ENCODE assay signal across 14 cellular contexts in the genomic region with DNA sequence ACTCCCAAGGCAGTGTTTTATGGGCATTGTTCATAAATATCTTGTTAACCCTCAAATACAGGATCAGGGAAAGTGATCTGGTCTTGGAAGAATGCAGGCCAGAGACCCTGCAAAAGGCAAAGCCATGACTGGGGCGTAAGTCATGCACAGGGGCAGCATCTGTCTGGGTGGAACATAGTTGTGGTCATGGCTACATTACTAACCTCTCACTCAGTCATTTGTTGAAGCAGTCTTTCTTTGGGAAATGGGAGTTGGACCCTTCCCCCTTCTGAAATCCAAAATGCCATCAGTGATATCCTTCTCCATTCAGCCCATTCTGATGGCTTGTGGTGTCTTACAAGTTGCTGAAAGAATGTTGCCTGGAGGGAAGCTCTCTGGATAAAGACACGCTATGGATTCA.
DNase-seq lines count a peak whose midpoint lies in the region; ATAC-seq and TF ChIP-seq lines count a peak whose summit lies in the region.
"Had no signal": no experiment of that assay in that cellular context is flagged by ENCODE, and none has a peak within 500 bp of the region (broad histone marks: within the 10 kb centered on the region; RNA-seq: fewer than 3 reads in every experiment).

No MANE protein-coding gene starts in this region.

- no peak for TF ChIP-seq CTCF in HFF-Myc (IDR thresholded peaks at IDR 0.05; ENCODE audit: low read depth, low read length, missing control alignments)
- no peak for TF ChIP-seq CTCF in foreskin fibroblast (IDR thresholded peaks at IDR 0.05; ENCODE audit: low read depth, low read length)
- TF ChIP-seq CTCF in smooth muscle cell (IDR thresholded peaks at IDR 0.05; ENCODE audit: borderline replicate concordance, insufficient read depth, poor library complexity, severe bottlenecking), result no peak
- TF ChIP-seq CTCF in GM13977 (IDR thresholded peaks at IDR 0.05; ENCODE audit: extremely low read depth, insufficient read depth, missing control alignments), result no peak

- in situ Hi-C loops in GM13977 (cut with MboI; ENCODE audit: low pct_unique_long_range_greater_than_20kb, low sequenced_read_pairs, unreplicated experiment), result no loop called here

- no peak overlapping the region for H2AFZ ChIP-seq in smooth muscle cell (ENCODE audit: low read depth)

- POLR2A ChIA-PET in naive thymus-derived CD4-positive, alpha-beta T cell (lab: Charles Lee), result no interaction called here

- H3K9ac ChIP-seq in smooth muscle cell (ENCODE audit: low read depth), result no peak overlapping the region

- H3K4me1 ChIP-seq in smooth muscle cell (ENCODE audit: low read depth), result no peaks in the 10 kb centered on the region
- no peaks in the 10 kb centered on the region for H3K4me1 ChIP-seq in naive thymus-derived CD4-positive, alpha-beta T cell (ENCODE audit: control insufficient read depth in 2 of 2, insufficient read depth in 2 of 2, low read length in 2 of 2)
- H3K4me1 ChIP-seq: right atrium auricular region had no signal

- no peak for ATAC-seq in naive thymus-derived CD4-positive, alpha-beta T cell
- ATAC-seq in GM21447 (IDR thresholded peaks at IDR 0.05; ENCODE audit: unreplicated experiment), result no peak

- H3K4me2 ChIP-seq in smooth muscle cell, result peak overlapping the region; percentile 65

- H3K4me3 ChIP-seq in HFF-Myc (replicated peaks; ENCODE audit: low read depth, low read length), result no peak overlapping the region
- H3K4me3 ChIP-seq in foreskin fibroblast (ENCODE audit: low read depth in 1 of 2, low read length in 2 of 2), result no peak overlapping the region
- H3K4me3 ChIP-seq in smooth muscle cell, result no peak overlapping the region
- H3K4me3 ChIP-seq in naive thymus-derived CD4-positive, alpha-beta T cell (ENCODE audit: low read length), result no peak overlapping the region
- H3K4me3 ChIP-seq: right atrium auricular region had no signal

- H3K4me3 Mint-ChIP-seq in naive thymus-derived CD4-positive, alpha-beta T cell, result no peak overlapping the region

- intact Hi-C loops in naive thymus-derived CD4-positive, alpha-beta T cell (cut with micrococcal nuclease), result no loop called here

- H3K36me3 ChIP-seq in smooth muscle cell (ENCODE audit: low read depth), result no peaks in the 10 kb centered on the region
- H3K36me3 ChIP-seq in naive thymus-derived CD4-positive, alpha-beta T cell (ENCODE audit: control insufficient read depth in 2 of 3, insufficient read depth in 3 of 3, low read length in 3 of 3), result no peaks in the 10 kb centered on the region
- H3K36me3 ChIP-seq: right atrium auricular region had no signal

- DNase-seq in HFF-Myc (ENCODE audit: extremely low read depth, low read depth), result peak; percentile 79
- DNase-seq in SW480 (ENCODE audit: low spot score), result peak; percentile 17
- peak; percentile 96 to 98 for DNase-seq in foreskin fibroblast
- no peak for DNase-seq in smooth muscle cell (lab: John Stamatoyannopoulos, UW; ENCODE audit: unreplicated experiment)
- no peak for DNase-seq in GM13977 (ENCODE audit: low spot score)
- no peak for DNase-seq in naive thymus-derived CD4-positive, alpha-beta T cell
- DNase-seq: cerebellar nuclear complex, DMS79, GOT3, Karpas-422, NCI-H2227 treated with DMSO at 0.1 percent for 48 hours, SHP77 had no signal

- no peaks in the 10 kb centered on the region for H3K79me2 ChIP-seq in smooth muscle cell (ENCODE audit: low read depth)

- no peak overlapping the region for H3K27ac Mint-ChIP-seq in naive thymus-derived CD4-positive, alpha-beta T cell

- H3K27ac ChIP-seq in smooth muscle cell (ENCODE audit: low read depth), result peak overlapping the region; percentile 96
- H3K27ac ChIP-seq in naive thymus-derived CD4-positive, alpha-beta T cell (ENCODE audit: low read depth, low read length), result no peak overlapping the region
- H3K27ac ChIP-seq: right atrium auricular region had no signal

- H3K9me3 Mint-ChIP-seq in naive thymus-derived CD4-positive, alpha-beta T cell, result peaks cover 4 to 32% (median 15%) of the 10 kb centered on the region in 11 donors

- peaks cover 0 to 9% (median 0%) of the 10 kb centered on the region in 5 donors for H3K36me3 Mint-ChIP-seq in naive thymus-derived CD4-positive, alpha-beta T cell

- no peaks in the 10 kb centered on the region for H4K20me1 ChIP-seq in smooth muscle cell (ENCODE audit: low read depth)

- H3K4me1 Mint-ChIP-seq in naive thymus-derived CD4-positive, alpha-beta T cell, result no peaks in the 10 kb centered on the region

- H3K27me3 ChIP-seq in smooth muscle cell (ENCODE audit: low read depth), result no peaks in the 10 kb centered on the region
- H3K27me3 ChIP-seq in naive thymus-derived CD4-positive, alpha-beta T cell (ENCODE audit: control insufficient read depth in 2 of 2, insufficient read depth in 2 of 2, low read length in 2 of 2), result no peaks in the 10 kb centered on the region
- H3K27me3 ChIP-seq: right atrium auricular region had no signal

- 0% methylated on average over 2 of the region's 2 CpGs for WGBS in smooth muscle cell (ENCODE audit: low lambda C conversion rate)

- CTCF ChIA-PET in naive thymus-derived CD4-positive, alpha-beta T cell (lab: Charles Lee), result no interaction called here

- H3F3A ChIP-seq in smooth muscle cell (ENCODE audit: low read depth), result peaks cover 18% of the 10 kb centered on the region

- no peaks in the 10 kb centered on the region for H3K9me3 ChIP-seq in smooth muscle cell (replicated peaks; ENCODE audit: low read depth)
- H3K9me3 ChIP-seq in naive thymus-derived CD4-positive, alpha-beta T cell (ENCODE audit: control insufficient read depth in 2 of 3, low read length in 3 of 3), result no peaks in the 10 kb centered on the region

- peaks cover 0 to 8% (median 5%) of the 10 kb centered on the region in 5 donors for H3K27me3 Mint-ChIP-seq in naive thymus-derived CD4-positive, alpha-beta T cell

Comparison
In these comparisons a context has a peak if more than half of its experiments do, and no peak if none do; other contexts are left out.
1. DNase-seq: peak in HFF-Myc (single experiment), SW480 (single experiment) and foreskin fibroblast (2 of 2); none in smooth muscle cell (single experiment), GM13977 (single experiment) and naive thymus-derived CD4-positive, alpha-beta T cell (0 of 9).